10 cellular contexts compared by ENCODE assay signal in the genomic region with DNA sequence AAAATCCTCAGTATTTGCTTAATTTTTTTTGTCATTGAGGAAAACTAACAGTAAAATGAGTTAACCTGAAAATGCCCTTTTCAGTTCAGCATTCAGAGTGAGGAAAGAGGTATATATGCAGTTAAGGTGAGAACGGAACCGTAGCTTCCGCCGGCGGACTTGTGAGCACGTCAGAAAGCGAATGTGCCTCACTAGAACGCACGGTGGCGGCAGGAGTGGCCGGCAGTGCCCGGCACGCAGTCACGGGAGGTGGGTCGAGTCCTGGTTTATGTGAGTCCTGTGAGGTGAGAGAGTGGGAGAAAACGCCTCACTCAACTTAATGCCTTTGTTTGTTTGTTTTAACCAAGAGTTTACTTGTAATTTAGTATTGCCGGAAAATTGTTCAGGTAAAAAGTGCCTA. TPM values are rescaled to one million over a fixed set of nuclear protein-coding genes. Genes with fewer than 3 reads are reported as not detected.
DNase-seq lines count a peak whose midpoint lies in the region; ATAC-seq and TF ChIP-seq lines count a peak whose summit lies in the region.
"Had no signal": no experiment of that assay in that cellular context is flagged by ENCODE, and none has a peak within 500 bp of the region (broad histone marks: within the 10 kb centered on the region; RNA-seq: fewer than 3 reads in every experiment).

No MANE protein-coding gene starts in this region.

- H3K4me1 ChIP-seq in DOHH2 (ENCODE audit: control insufficient read depth, low read length) = peaks cover 98% of the 10 kb centered on the region

- peaks cover 100% of the 10 kb centered on the region for H3K36me3 ChIP-seq in DOHH2 (ENCODE audit: control insufficient read depth, low read length)

- H3F3A ChIP-seq in DOHH2 (ENCODE audit: control insufficient read depth, insufficient read depth) = peaks cover 27% of the 10 kb centered on the region

- H3K27ac ChIP-seq in DOHH2 (ENCODE audit: low read depth, low read length) = peak overlapping the region; percentile 91

- peak overlapping the region; percentile 98 for H3K4me2 ChIP-seq in DOHH2 (ENCODE audit: low read length)

- H3K27me3 Mint-ChIP-seq in neural crest cell (ENCODE audit: low read depth) = no peaks in the 10 kb centered on the region

- ATAC-seq in GM19455 (IDR thresholded peaks at IDR 0.05; ENCODE audit: unreplicated experiment) = no peak
- no peak for ATAC-seq in HG02763 (IDR thresholded peaks at IDR 0.05; ENCODE audit: unreplicated experiment)

- H3K79me2 ChIP-seq in DOHH2 (ENCODE audit: control insufficient read depth, low read length) = peaks cover 93% of the 10 kb centered on the region

- peak overlapping the region; percentile 85 for H3K4me3 ChIP-seq in DOHH2 (ENCODE audit: low read length)
- peak overlapping the region; percentile 23 for H3K4me3 ChIP-seq in epithelial cell of esophagus (ENCODE audit: low read length)

- peaks cover 79% of the 10 kb centered on the region for H3K4me1 Mint-ChIP-seq in neural crest cell

- peak; percentile 54 to 78 for DNase-seq in NCI-H2081 (lab: John Stamatoyannopoulos, UW)
- peak; percentile 59 for DNase-seq in epithelial cell of esophagus (ENCODE audit: low read depth)
- DNase-seq in neural crest cell (ENCODE audit: low read depth, low spot score) = no peak
- no peak for DNase-seq in OCI-M1 (lab: John Stamatoyannopoulos, UW)
- DNase-seq in stimulated activated CD4-positive, alpha-beta T cell treated with anti-CD3 and anti-CD28 coated beads, Interleukin-4, amount 100 ng/mL, for 1 hour = no peak
- DNase-seq: Caco-2, NCI-H1694 treated with DMSO at 0.1 percent for 48 hours had no signal

- no peaks in the 10 kb centered on the region for H3K9me3 Mint-ChIP-seq in neural crest cell

- H3K9me2 ChIP-seq in DOHH2 (replicated peaks; ENCODE audit: control insufficient read depth, low read length) = no peaks in the 10 kb centered on the region

- H3K27me3 ChIP-seq in DOHH2 (ENCODE audit: control insufficient read depth, low read length) = peaks cover 2% of the 10 kb centered on the region; the same call in 1 of the 2 replicates

- peaks cover 10% of the 10 kb centered on the region for H3K36me3 Mint-ChIP-seq in neural crest cell (ENCODE audit: low read depth)

- no peak overlapping the region for H3K27ac Mint-ChIP-seq in neural crest cell (ENCODE audit: unreplicated experiment)

- H3K9me3 ChIP-seq in DOHH2 (ENCODE audit: control insufficient read depth, insufficient read depth, low read length) = no peaks in the 10 kb centered on the region
- H3K9me3 ChIP-seq: Caco-2 had no signal

- TF ChIP-seq CTCF in DOHH2 (IDR thresholded peaks at IDR 0.05; ENCODE audit: low read depth, low read length, poor library complexity, severe bottlenecking) (no peak), epithelial cell of esophagus (IDR thresholded peaks at IDR 0.05; ENCODE audit: insufficient read depth, low read depth, low read length, missing control alignments) (peak; percentile 51), neural crest cell (conservative IDR thresholded peaks at IDR 0.05) (no peak)

- H4K20me1 ChIP-seq in DOHH2 (ENCODE audit: control insufficient read depth, insufficient read depth, low read depth, low read length) = peaks cover 17% of the 10 kb centered on the region

- peak overlapping the region; percentile 44 for H3K4me3 Mint-ChIP-seq in neural crest cell

RNA-seq across cellular contexts. Expression of a gene that starts 6.1 kb away (rescaled TPM):
- 108 TPM in 2 replicates for total RNA-seq in neural crest cell

Comparison
In these comparisons a context has a peak if more than half of its experiments do, and no peak if none do; other contexts are left out.
1. DNase-seq: peak in NCI-H2081 (2 of 2) and epithelial cell of esophagus (single experiment); none in neural crest cell (single experiment), OCI-M1 (single experiment) and stimulated activated CD4-positive, alpha-beta T cell treated with anti-CD3 and anti-CD28 coated beads, Interleukin-4, amount 100 ng/mL, for 1 hour (single experiment).